11 cellular contexts compared by ENCODE assay signal in genomic region chr12:85016423-85016822, GRCh38. TPM values are rescaled to one million over a fixed set of nuclear protein-coding genes. Genes with fewer than 3 reads are reported as not detected.
A peak's percentile ranks its signal among the peaks of the same experiment; 100 is the strongest.
DNase-seq lines count a peak whose midpoint lies in the region; FAIRE-seq and TF ChIP-seq lines count a peak whose summit lies in the region.
"Had no signal": no experiment of that assay in that cellular context is flagged by ENCODE, and none has a peak within 500 bp of the region (broad histone marks: within the 10 kb centered on the region; RNA-seq: fewer than 3 reads in every experiment).

No MANE protein-coding gene starts in this region.

- no peak for TF ChIP-seq CTCF in bronchial epithelial cell (IDR thresholded peaks at IDR 0.05; ENCODE audit: insufficient read depth, low read length, severe bottlenecking)

- peak; percentile 77 for DNase-seq in AG20443 (ENCODE audit: low spot score)
- peak; percentile 41 for DNase-seq in MV-4-11 (lab: John Stamatoyannopoulos, UW)
- peak; percentile 97 for DNase-seq in bronchial epithelial cell (ENCODE audit: low read depth)
- DNase-seq in lung microvascular endothelial cell (ENCODE audit: low read depth in 2 of 2): peak; percentile 93 to 98
- DNase-seq in OCI-M2 (lab: John Stamatoyannopoulos, UW; ENCODE audit: unreplicated experiment): no peak
- DNase-seq in activated CD4-positive, alpha-beta T cell treated with anti-CD3 and anti-CD28 coated beads for 48 hours: no peak
- no peak for DNase-seq in NCI-H2171 treated with DMSO at 0.1 percent for 48 hours (lab: John Stamatoyannopoulos, UW)
- no peak for DNase-seq in GM19238 (ENCODE audit: insufficient read length, low spot score)
- DNase-seq: activated CD4-positive, alpha-beta memory T cell treated with anti-CD3 and anti-CD28 coated beads for 36 hours; COR-L47; KBM-7 had no signal

- no peaks in the 10 kb centered on the region for H3K27me3 ChIP-seq in bronchial epithelial cell (ENCODE audit: control insufficient read depth, insufficient read depth, low read length)

- H3K36me3 ChIP-seq in bronchial epithelial cell (ENCODE audit: control insufficient read depth, insufficient read depth, low read length): no peaks in the 10 kb centered on the region

- H3K4me3 ChIP-seq in bronchial epithelial cell (ENCODE audit: low read depth, low read length): no peak overlapping the region

- no peak for FAIRE-seq in bronchial epithelial cell (lab: Jason Lieb, UNC)

RNA-seq across cellular contexts. Expression of gene TSPAN19, which starts 19.7 kb away (rescaled TPM):
- total RNA-seq in bronchial epithelial cell (under 0.01 TPM in 1 of 2 replicates, not detected in the other), lung microvascular endothelial cell (under 0.01 and 0.20 TPM in 2 replicates)
- total RNA-seq: activated CD4-positive, alpha-beta memory T cell treated with anti-CD3 and anti-CD28 coated beads for 36 hours had no signal

RNA-seq across cellular contexts. Expression of gene LRRIQ1, which starts 19.7 kb away (rescaled TPM):
- total RNA-seq in bronchial epithelial cell: under 0.01 and 0.38 TPM in 2 replicates
- under 0.01 TPM in 2 replicates for total RNA-seq in lung microvascular endothelial cell
- total RNA-seq: activated CD4-positive, alpha-beta memory T cell treated with anti-CD3 and anti-CD28 coated beads for 36 hours had no signal

Comparison
In these comparisons a context has a peak if more than half of its experiments do, and no peak if none do; other contexts are left out.
1. DNase-seq: peak in AG20443 (single experiment), MV-4-11 (single experiment), bronchial epithelial cell (single experiment) and lung microvascular endothelial cell (2 of 2); none in OCI-M2 (single experiment), activated CD4-positive, alpha-beta T cell treated with anti-CD3 and anti-CD28 coated beads for 48 hours (single experiment), NCI-H2171 treated with DMSO at 0.1 percent for 48 hours (single experiment) and GM19238 (single experiment).